Comparison of ENCODE assay signal across 18 cellular contexts in genomic region chr16:48912360-48912759, GRCh38.
DNase-seq lines count a peak whose midpoint lies in the region; ATAC-seq, FAIRE-seq and TF ChIP-seq lines count a peak whose summit lies in the region.
"Had no signal": no experiment of that assay in that cellular context is flagged by ENCODE, and none has a peak within 500 bp of the region (broad histone marks: within the 10 kb centered on the region; RNA-seq: fewer than 3 reads in every experiment).

No MANE protein-coding gene starts in this region.

- no peak overlapping the region for H3K23ac ChIP-seq in H9 (ENCODE audit: insufficient read length, low read depth, low read length)

- dilution Hi-C loops in keratinocyte (cut with MboI; ENCODE audit: extremely low pct_ligation_motif_present, low sequenced_read_pairs): no loop called here

- H3K18ac ChIP-seq in H9 (ENCODE audit: insufficient read length, low read depth, low read length): no peak overlapping the region

- H3K27ac ChIP-seq in H9 (ENCODE audit: insufficient read length, low read depth, low read length) (no peak overlapping the region), keratinocyte (ENCODE audit: control insufficient read depth, insufficient read depth, low read length) (no peak overlapping the region)

- no peak overlapping the region for H3T11ph ChIP-seq in H9 (ENCODE audit: low read length)

- ATAC-seq in naive thymus-derived CD8-positive, alpha-beta T cell: no peak
- no peak for ATAC-seq in stimulated activated effector memory CD8-positive, alpha-beta T cell treated with anti-CD3 and anti-CD28 coated beads, Interleukin-12 subunit alpha, Interleukin-12 subunit beta, amount 100 ng/mL, for 72 hours
- ATAC-seq: T-cell had no signal

- H3K27me3 ChIP-seq in H9 (ENCODE audit: insufficient read depth, low read length): no peaks in the 10 kb centered on the region
- H3K27me3 ChIP-seq in keratinocyte (ENCODE audit: control insufficient read depth, extremely low read depth, insufficient read depth, low read length): no peaks in the 10 kb centered on the region
- H3K27me3 ChIP-seq: BE2C had no signal

- no peak overlapping the region for H3K4me3 ChIP-seq in GM12865 (ENCODE audit: low read depth, low read length)
- H3K4me3 ChIP-seq in keratinocyte (ENCODE audit: control insufficient read depth in 2 of 3, extremely low read depth in 1 of 3, insufficient read depth in 2 of 3, low read depth in 1 of 3, low read length in 3 of 3): no peak overlapping the region

- peaks cover 9 to 12% of the 10 kb centered on the region in 2 experiments for H3K4me1 Mint-ChIP-seq in H9
- H3K4me1 Mint-ChIP-seq in naive thymus-derived CD8-positive, alpha-beta T cell: no peaks in the 10 kb centered on the region
- H3K4me1 Mint-ChIP-seq in stimulated activated effector memory CD8-positive, alpha-beta T cell treated with anti-CD3 and anti-CD28 coated beads, Interleukin-12 subunit alpha, Interleukin-12 subunit beta, amount 100 ng/mL, for 72 hours: no peaks in the 10 kb centered on the region
- H3K4me1 Mint-ChIP-seq: CD4-positive, alpha-beta memory T cell; T-cell had no signal

- no peaks in the 10 kb centered on the region; the same call in 1 of the 2 replicates for H3K27me3 Mint-ChIP-seq in H9 (ENCODE audit: low read depth)
- peaks cover 0 to 13% (median 7%) of the 10 kb centered on the region in 5 donors for H3K27me3 Mint-ChIP-seq in naive thymus-derived CD8-positive, alpha-beta T cell
- H3K27me3 Mint-ChIP-seq: CD4-positive, alpha-beta memory T cell; T-cell had no signal

- H2BK20ac ChIP-seq in H9 (ENCODE audit: low read depth, low read length, poor library complexity, severe bottlenecking): no peak overlapping the region

- WGBS in H9 (ENCODE audit: extremely low coverage, insufficient read length, low lambda C conversion rate): no CpG with 5 or more reads among the region's 3 CpGs

- no peak overlapping the region for H3K4me3 Mint-ChIP-seq in H9
- H3K4me3 Mint-ChIP-seq in naive thymus-derived CD8-positive, alpha-beta T cell: no peak overlapping the region
- H3K4me3 Mint-ChIP-seq in stimulated activated effector memory CD8-positive, alpha-beta T cell treated with anti-CD3 and anti-CD28 coated beads, Interleukin-12 subunit alpha, Interleukin-12 subunit beta, amount 100 ng/mL, for 72 hours: no peak overlapping the region
- H3K4me3 Mint-ChIP-seq: CD4-positive, alpha-beta memory T cell; HFFc6; T-cell had no signal

- H3K9me3 ChIP-seq in H9 (ENCODE audit: control insufficient read depth, low read depth, low read length) (no peaks in the 10 kb centered on the region), keratinocyte (ENCODE audit: control insufficient read depth, low read depth, low read length) (no peaks in the 10 kb centered on the region)
- H3K9me3 ChIP-seq: BE2C had no signal

- no peak overlapping the region for H2BK5ac ChIP-seq in H9 (ENCODE audit: insufficient read length, low read length)

- H3K9me3 Mint-ChIP-seq in H9: no peaks in the 10 kb centered on the region; a peak in 1 of 5 replicates
- peaks cover 0 to 17% (median 0%) of the 10 kb centered on the region in 9 donors for H3K9me3 Mint-ChIP-seq in naive thymus-derived CD8-positive, alpha-beta T cell
- H3K9me3 Mint-ChIP-seq in stimulated activated effector memory CD8-positive, alpha-beta T cell treated with anti-CD3 and anti-CD28 coated beads, Interleukin-12 subunit alpha, Interleukin-12 subunit beta, amount 100 ng/mL, for 72 hours: peaks cover 5% of the 10 kb centered on the region

- no peaks in the 10 kb centered on the region for H3K36me3 Mint-ChIP-seq in H9 (ENCODE audit: insufficient read depth in 1 of 3, low read depth in 3 of 3)
- peaks cover 0 to 10% (median 0%) of the 10 kb centered on the region in 3 donors for H3K36me3 Mint-ChIP-seq in naive thymus-derived CD8-positive, alpha-beta T cell
- no peaks in the 10 kb centered on the region for H3K36me3 Mint-ChIP-seq in stimulated activated effector memory CD8-positive, alpha-beta T cell treated with anti-CD3 and anti-CD28 coated beads, Interleukin-12 subunit alpha, Interleukin-12 subunit beta, amount 100 ng/mL, for 72 hours
- H3K36me3 Mint-ChIP-seq: CD4-positive, alpha-beta memory T cell; T-cell had no signal

- H3K4me1 ChIP-seq in H9 (ENCODE audit: insufficient read depth, low read length) (no peaks in the 10 kb centered on the region; the same call in 1 of the 2 replicates), keratinocyte (ENCODE audit: control insufficient read depth, extremely low read depth, insufficient read depth, low read length) (peaks cover 9% of the 10 kb centered on the region)
- H3K4me1 ChIP-seq: BE2C had no signal

- H2AFZ ChIP-seq in H9 (ENCODE audit: low read length): no peak overlapping the region
- peak overlapping the region; percentile 24 for H2AFZ ChIP-seq in keratinocyte (ENCODE audit: control insufficient read depth, low read length)

- H2AK5ac ChIP-seq in H9 (ENCODE audit: insufficient read length, low read length): no peak overlapping the region

- DNase-seq in GM12865 (ENCODE audit: low read depth) (peak; percentile 48), H9 (peak; percentile 56), cerebellum (ENCODE audit: low spot score) (peak; percentile 24), keratinocyte (ENCODE audit: low read depth, low spot score) (no peak), RPMI8226 (no peak), COLO829 (ENCODE audit: low spot score) (no peak)
- DNase-seq in naive thymus-derived CD8-positive, alpha-beta T cell: no peak
- DNase-seq in stimulated activated effector memory CD8-positive, alpha-beta T cell treated with anti-CD3 and anti-CD28 coated beads, Interleukin-12 subunit alpha, Interleukin-12 subunit beta, amount 100 ng/mL, for 72 hours (ENCODE audit: low spot score in 2 of 2): no peak
- DNase-seq: BE2C; CD4-positive, alpha-beta memory T cell; GOT3; HFFc6; NCI-H1436 treated with DMSO at 0.1 percent for 48 hours; NCI-H2081; NCI-H2227 treated with DMSO at 0.1 percent for 48 hours; NK-92 treated with Interleukin-12 subunit alpha and Interleukin-12 subunit beta, amount 100 ng/mL, for 24 hours; T-cell had no signal

- H3K14ac ChIP-seq in H9 (ENCODE audit: insufficient read depth, low read length): no peak overlapping the region

- H4K20me1 ChIP-seq in H9 (ENCODE audit: control insufficient read depth, insufficient read depth, insufficient read length) (no peaks in the 10 kb centered on the region), keratinocyte (ENCODE audit: control insufficient read depth, extremely low read depth, insufficient read depth, low read length) (no peaks in the 10 kb centered on the region)

- H4K91ac ChIP-seq in H9 (ENCODE audit: insufficient read length, low read depth, low read length): no peak overlapping the region

- H2BK15ac ChIP-seq in H9 (ENCODE audit: low read depth, low read length): no peak overlapping the region

- POLR2A ChIA-PET in naive thymus-derived CD8-positive, alpha-beta T cell (lab: Charles Lee): no interaction called here

- FAIRE-seq in keratinocyte (lab: Jason Lieb, UNC): no peak
- FAIRE-seq: GM19239 had no signal

- H3K23me2 ChIP-seq in H9 (ENCODE audit: insufficient read length, low read depth, low read length, poor library complexity, severe bottlenecking): no peaks in the 10 kb centered on the region

- no peak overlapping the region for H3K4ac ChIP-seq in H9 (ENCODE audit: low read depth, low read length)

- H3K79me1 ChIP-seq in H9 (ENCODE audit: insufficient read depth, low read depth, low read length, poor library complexity, severe bottlenecking): no peaks in the 10 kb centered on the region

- H3K79me2 ChIP-seq in H9 (ENCODE audit: insufficient read depth, low read length): no peaks in the 10 kb centered on the region
- no peaks in the 10 kb centered on the region for H3K79me2 ChIP-seq in keratinocyte (ENCODE audit: control insufficient read depth, insufficient read depth, low read length)

- no peak overlapping the region for H4K5ac ChIP-seq in H9 (ENCODE audit: insufficient read length, low read depth, low read length)

- no peak overlapping the region for H2BK120ac ChIP-seq in H9 (ENCODE audit: low read depth, low read length, poor library complexity, severe bottlenecking)

- H2BK12ac ChIP-seq in H9 (ENCODE audit: insufficient read length, low read depth, low read length): no peak overlapping the region

- no peaks in the 10 kb centered on the region for H3K36me3 ChIP-seq in keratinocyte (ENCODE audit: control insufficient read depth in 2 of 2, extremely low read depth in 1 of 2, insufficient read depth in 2 of 2, low read length in 2 of 2)
- H3K36me3 ChIP-seq: BE2C had no signal

- no peaks in the 10 kb centered on the region for H3K9me1 ChIP-seq in keratinocyte (ENCODE audit: control insufficient read depth, extremely low read depth, insufficient read depth, low read length)

- no peak overlapping the region for H4K8ac ChIP-seq in H9 (replicated peaks; ENCODE audit: insufficient read length, low read depth, low read length)

- H3K4me2 ChIP-seq in H9 (ENCODE audit: insufficient read depth, insufficient read length, low read length): no peak overlapping the region
- no peak overlapping the region for H3K4me2 ChIP-seq in keratinocyte (ENCODE audit: control insufficient read depth, extremely low read depth, insufficient read depth, low read depth, low read length)

- no peak overlapping the region for H3K56ac ChIP-seq in H9 (ENCODE audit: insufficient read length, low read depth, low read length)

- H3K27ac Mint-ChIP-seq in H9: peak overlapping the region in 1 of 3 experiments; percentile 86; a peak in 4 of 7 replicates
- H3K27ac Mint-ChIP-seq in naive thymus-derived CD8-positive, alpha-beta T cell: no peak overlapping the region
- H3K27ac Mint-ChIP-seq in stimulated activated effector memory CD8-positive, alpha-beta T cell treated with anti-CD3 and anti-CD28 coated beads, Interleukin-12 subunit alpha, Interleukin-12 subunit beta, amount 100 ng/mL, for 72 hours: no peak overlapping the region
- H3K27ac Mint-ChIP-seq: CD4-positive, alpha-beta memory T cell; HFFc6; T-cell had no signal

- TF ChIP-seq CTCF in GM12865 (IDR thresholded peaks at IDR 0.05; ENCODE audit: insufficient read depth, low read depth, low read length, missing control alignments) (no peak), H9 (conservative IDR thresholded peaks at IDR 0.05) (no peak), keratinocyte (optimal IDR thresholded peaks at IDR 0.05 in 1 of 3, IDR thresholded peaks at IDR 0.05 in 1 of 3, conservative IDR thresholded peaks at IDR 0.05 in 1 of 3; ENCODE audit: extremely low read depth in 1 of 3, insufficient read depth in 2 of 3, low read length in 3 of 3) (no peak)

- H3K9ac ChIP-seq in H9 (ENCODE audit: extremely low read depth, insufficient read length, low read length): no peak overlapping the region
- H3K9ac ChIP-seq in keratinocyte (ENCODE audit: control insufficient read depth, extremely low read depth, insufficient read depth, low read length): no peak overlapping the region

Comparison
In these comparisons a context has a peak if more than half of its experiments do, and no peak if none do; other contexts are left out.
1. DNase-seq: peak in GM12865 (single experiment), H9 (single experiment) and cerebellum (single experiment); none in keratinocyte (single experiment), naive thymus-derived CD8-positive, alpha-beta T cell (0 of 10), RPMI8226 (single experiment), COLO829 (single experiment) and stimulated activated effector memory CD8-positive, alpha-beta T cell treated with anti-CD3 and anti-CD28 coated beads, Interleukin-12 subunit alpha, Interleukin-12 subunit beta, amount 100 ng/mL, for 72 hours (0 of 2).